8 cellular contexts compared by ENCODE assay signal in the genomic region with DNA sequence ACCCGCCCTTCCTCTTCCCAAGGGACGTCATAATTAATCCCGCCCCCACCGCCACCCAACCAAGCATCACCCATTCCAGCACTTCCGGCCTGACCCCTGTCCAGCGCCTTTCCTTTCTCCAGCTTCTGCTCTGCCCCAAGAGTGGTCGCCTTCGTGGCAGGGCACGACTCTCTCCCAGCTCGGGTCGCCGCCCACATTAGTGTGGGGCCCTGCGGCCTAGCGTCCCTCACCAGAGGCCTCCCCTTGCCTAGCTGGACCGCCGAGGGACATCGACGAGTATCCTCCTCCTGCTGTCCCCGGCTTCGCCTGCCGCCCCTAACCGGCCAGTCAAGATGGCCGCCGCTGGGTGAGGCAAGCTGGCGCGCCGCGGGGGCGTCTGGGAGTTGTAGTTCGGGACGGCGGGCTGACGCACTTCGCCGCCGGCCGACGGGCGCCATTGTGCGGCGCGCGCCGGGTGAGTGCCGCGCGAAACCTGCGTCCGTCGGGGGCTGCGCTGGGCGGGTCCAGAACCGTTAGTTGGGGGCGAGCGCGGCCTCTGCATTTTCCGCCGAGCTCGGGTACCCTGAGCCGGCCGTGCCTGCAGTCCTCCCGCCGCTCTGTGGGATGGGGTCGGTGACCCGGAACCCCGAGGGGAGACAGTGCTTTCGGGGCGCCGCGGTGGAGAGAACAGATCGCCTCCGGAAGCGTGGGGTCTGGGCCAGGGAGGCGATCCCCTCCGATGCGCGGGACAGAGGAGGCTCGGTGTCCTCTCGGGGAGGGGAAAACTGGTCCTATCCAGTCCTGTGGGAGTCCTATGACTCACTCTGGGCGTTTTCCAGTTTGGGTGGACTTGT. TPM values are rescaled to one million over a fixed set of nuclear protein-coding genes. Genes with fewer than 3 reads are reported as not detected.
DNase-seq lines count a peak whose midpoint lies in the region; ATAC-seq and TF ChIP-seq lines count a peak whose summit lies in the region.

A gene (plus strand): TSS at position 73 of the 833 bp plus-strand sequence. CDS start 905 bp downstream, outside the sequence.

- no peaks in the 10 kb centered on the region for H3K27me3 Mint-ChIP-seq in activated CD8-positive, alpha-beta T cell treated with anti-CD3 and anti-CD28 coated beads for 36 hours

- H3K4me1 Mint-ChIP-seq in activated CD8-positive, alpha-beta T cell treated with anti-CD3 and anti-CD28 coated beads for 36 hours (ENCODE audit: low read depth), result peaks cover 19% of the 10 kb centered on the region

- POLR2A ChIA-PET in activated CD8-positive, alpha-beta T cell treated with anti-CD3 and anti-CD28 coated beads for 36 hours (lab: Charles Lee), result interaction anchor here (0.6 to 2.4 kb wide), 14 partner anchors 9 to 336 kb away, joined by 3 to 6 read pairs (median 4); a partner anchor contains a TSS

- intact Hi-C loops in activated CD8-positive, alpha-beta T cell treated with anti-CD3 and anti-CD28 coated beads for 36 hours (cut with micrococcal nuclease), result no loop called here
- intact Hi-C loops in lower lobe of right lung (cut with DNase I), result no loop called here

- ATAC-seq in GM19328 (IDR thresholded peaks at IDR 0.05; ENCODE audit: unreplicated experiment) (peak; percentile 79), HG03469 (IDR thresholded peaks at IDR 0.05; ENCODE audit: unreplicated experiment) (peak; percentile 78), lower lobe of right lung (peak; percentile 97)
- peak; percentile 89 for ATAC-seq in activated CD8-positive, alpha-beta T cell treated with anti-CD3 and anti-CD28 coated beads for 36 hours

- CTCF ChIA-PET in activated CD8-positive, alpha-beta T cell treated with anti-CD3 and anti-CD28 coated beads for 36 hours (lab: Charles Lee), result interaction anchor here (1.0 to 1.3 kb wide), 2 partner anchors 28 to 125 kb away, joined by 3 read pairs; a partner anchor contains a TSS

- peaks cover 93% of the 10 kb centered on the region for H3K9me3 ChIP-seq in lower lobe of right lung

- H3K4me3 Mint-ChIP-seq in activated CD8-positive, alpha-beta T cell treated with anti-CD3 and anti-CD28 coated beads for 36 hours, result peak within 1 kb of the TSS; percentile 91

- H3K27me3 ChIP-seq in lower lobe of right lung (ENCODE audit: low read depth), result no peaks in the 10 kb centered on the region

- TF ChIP-seq CTCF in C4-2B (conservative IDR thresholded peaks at IDR 0.05) (no peak), lower lobe of right lung (IDR thresholded peaks at IDR 0.05) (no peak)
- TF ChIP-seq CTCF in activated CD8-positive, alpha-beta T cell treated with anti-CD3 and anti-CD28 coated beads for 36 hours (IDR thresholded peaks at IDR 0.05), result no peak

- H3K27ac Mint-ChIP-seq in activated CD8-positive, alpha-beta T cell treated with anti-CD3 and anti-CD28 coated beads for 36 hours, result peak within 1 kb of the TSS; percentile 99

- peaks cover 60% of the 10 kb centered on the region for H3K36me3 Mint-ChIP-seq in activated CD8-positive, alpha-beta T cell treated with anti-CD3 and anti-CD28 coated beads for 36 hours (ENCODE audit: low read depth)

- H3K4me3 ChIP-seq in lower lobe of right lung, result peak within 1 kb of the TSS; percentile 90

- no peaks in the 10 kb centered on the region for H3K4me1 ChIP-seq in lower lobe of right lung

- H3K27ac ChIP-seq in C4-2B (peak within 1 kb of the TSS; percentile 74), lower lobe of right lung (peak within 1 kb of the TSS; percentile 99)

- DNase-seq in NCI-H774 (lab: John Stamatoyannopoulos, UW) (peak; percentile 77), ecto neural progenitor cell (ENCODE audit: low spot score) (peak; percentile 97), lower lobe of right lung (peak; percentile 97)
- peak; percentile 96 for DNase-seq in activated CD8-positive, alpha-beta T cell treated with anti-CD3 and anti-CD28 coated beads for 36 hours
- peak; percentile 81 to 92 (median 83) for DNase-seq in stimulated activated CD4-positive, alpha-beta T cell treated with anti-CD3 and anti-CD28 coated beads, TNF-alpha, amount 100 ng/mL, for 1 hour (ENCODE audit: low read depth in 3 of 3, low spot score in 1 of 3)

- H3K9me3 Mint-ChIP-seq in activated CD8-positive, alpha-beta T cell treated with anti-CD3 and anti-CD28 coated beads for 36 hours, result peaks cover 33% of the 10 kb centered on the region

- peaks cover 28% of the 10 kb centered on the region for H3K36me3 ChIP-seq in lower lobe of right lung

RNA-seq across cellular contexts. Expression of the gene that starts here (rescaled TPM):
- 10 to 100 TPM; 24.0 to 25.9 TPM for total RNA-seq in activated CD8-positive, alpha-beta T cell treated with anti-CD3 and anti-CD28 coated beads for 36 hours
- total RNA-seq in lower lobe of right lung, result 27.6 TPM

Comparison
In these comparisons a context has a peak if more than half of its experiments do, and no peak if none do; other contexts are left out.
1. Peak in every context shown above with its lines: DNase-seq, ATAC-seq, H3K4me3 ChIP-seq and H3K27ac ChIP-seq.